9 cellular contexts compared by ENCODE assay signal in genomic region chr9:38130724-38131123, GRCh38.
"Had no signal": no experiment of that assay in that cellular context is flagged by ENCODE, and none has a peak within 500 bp of the region (broad histone marks: within the 10 kb centered on the region; RNA-seq: fewer than 3 reads in every experiment).

No MANE protein-coding gene starts in this region.

- H3K27me3 ChIP-seq: transverse colon had no signal

- H3K27ac ChIP-seq: transverse colon had no signal

- H3K36me3 ChIP-seq: transverse colon had no signal

- H3K4me3 ChIP-seq: transverse colon had no signal

- H3K4me1 ChIP-seq: transverse colon had no signal

- H3K9me3 ChIP-seq: transverse colon had no signal

- ATAC-seq: left lobe of liver had no signal

- DNase-seq: activated CD4-positive, CD25-positive, alpha-beta regulatory T cell; activated effector memory CD4-positive, alpha-beta T cell treated with Interleukin-2 at 50 U/mL for 16 hours; cerebellar nuclear complex; endodermal cell; immature natural killer cell; mesenchymal stem cell; transverse colon had no signal

- FAIRE-seq: TTC549 had no signal
